In genomic region chr9:108972626-108973209, GRCh38 we compare ENCODE assay signal across 24 cellular contexts. TPM values are rescaled to one million over a fixed set of nuclear protein-coding genes. Genes with fewer than 3 reads are reported as not detected.
DNase-seq lines count a peak whose midpoint lies in the region; ATAC-seq and TF ChIP-seq lines count a peak whose summit lies in the region.
"Had no signal": no experiment of that assay in that cellular context is flagged by ENCODE, and none has a peak within 500 bp of the region (broad histone marks: within the 10 kb centered on the region; RNA-seq: fewer than 3 reads in every experiment).

No MANE protein-coding gene starts in this region.

- no peaks in the 10 kb centered on the region for H3K9me3 Mint-ChIP-seq in activated CD4-positive, alpha-beta memory T cell treated with anti-CD3 and anti-CD28 coated beads, Interleukin-2, amount 10 ng/mL, durations not matched to agents 7 days and 5 days

- peaks cover 6% of the 10 kb centered on the region for H3K36me3 ChIP-seq in BJ (ENCODE audit: control insufficient read depth, insufficient read depth, low read length)
- H3K36me3 ChIP-seq: breast epithelium, esophagus squamous epithelium had no signal

- peaks cover 13% of the 10 kb centered on the region for H3K36me3 Mint-ChIP-seq in activated CD4-positive, alpha-beta memory T cell treated with anti-CD3 and anti-CD28 coated beads, Interleukin-2, amount 10 ng/mL, durations not matched to agents 7 days and 5 days (ENCODE audit: low read depth)

- H3K4me3 ChIP-seq in BJ (ENCODE audit: low read depth, low read length) = no peak overlapping the region
- H3K4me3 ChIP-seq in skeletal muscle cell (ENCODE audit: low read depth, low read length) = no peak overlapping the region
- H3K4me3 ChIP-seq: breast epithelium, esophagus squamous epithelium, GM12878, upper lobe of left lung had no signal

- POLR2A ChIA-PET in BJ (lab: Charles Lee) = interaction anchor here (0.6 kb wide), 1 partner anchor 100 kb away, joined by 6 read pairs; no protein-coding TSS in a partner anchor
- POLR2A ChIA-PET in activated CD4-positive, alpha-beta memory T cell treated with anti-CD3 and anti-CD28 coated beads, Interleukin-2, amount 10 ng/mL, durations not matched to agents 7 days and 5 days (lab: Charles Lee) = no interaction called here

- no peak overlapping the region for H3K27ac Mint-ChIP-seq in activated CD4-positive, alpha-beta memory T cell treated with anti-CD3 and anti-CD28 coated beads, Interleukin-2, amount 10 ng/mL, durations not matched to agents 7 days and 5 days
- H3K27ac Mint-ChIP-seq: activated CD8-positive, alpha-beta T cell treated with anti-CD3 and anti-CD28 coated beads, Interleukin-2, amount 10 ng/mL, durations not matched to agents 7 days and 5 days; activated naive CD4-positive, alpha-beta T cell treated with anti-CD3 and anti-CD28 coated beads, Interleukin-2, amount 50 U/mL, for 72 hours; stimulated activated naive B cell treated with anti-CD40 and anti-IgM and Interleukin-4, amounts not matched to agents 10 μg/mL and 1 μg/mL and 100 μg/mL, for 72 hours; WTC11 had no signal

- no peaks in the 10 kb centered on the region for H3K4me1 Mint-ChIP-seq in activated CD4-positive, alpha-beta memory T cell treated with anti-CD3 and anti-CD28 coated beads, Interleukin-2, amount 10 ng/mL, durations not matched to agents 7 days and 5 days
- H3K4me1 Mint-ChIP-seq: stimulated activated naive B cell treated with anti-CD40 and anti-IgM and Interleukin-4, amounts not matched to agents 10 μg/mL and 1 μg/mL and 100 μg/mL, for 72 hours; WTC11 had no signal

- peak; percentile 67 for ATAC-seq in Right ventricle myocardium superior (ENCODE audit: poor library complexity)
- ATAC-seq: activated CD8-positive, alpha-beta T cell treated with anti-CD3 and anti-CD28 coated beads, Interleukin-2, amount 10 ng/mL, durations not matched to agents 7 days and 5 days; activated naive CD4-positive, alpha-beta T cell treated with anti-CD3 and anti-CD28 coated beads, Interleukin-2, amount 50 U/mL, for 72 hours; activated T-cell treated with anti-CD3 and anti-CD28 coated beads, Interleukin-2, amount 50 U/mL, for 4 hours; GM12878; left colon; stimulated activated naive B cell treated with anti-CD40 and anti-IgM and Interleukin-4, amounts not matched to agents 10 μg/mL and 1 μg/mL and 100 μg/mL, for 72 hours; WTC11 had no signal

- H3K4me3 Mint-ChIP-seq in activated CD4-positive, alpha-beta memory T cell treated with anti-CD3 and anti-CD28 coated beads, Interleukin-2, amount 10 ng/mL, durations not matched to agents 7 days and 5 days = no peak overlapping the region
- H3K4me3 Mint-ChIP-seq: activated CD8-positive, alpha-beta T cell treated with anti-CD3 and anti-CD28 coated beads, Interleukin-2, amount 10 ng/mL, durations not matched to agents 7 days and 5 days; activated T-cell treated with anti-CD3 and anti-CD28 coated beads, Interleukin-2, amount 50 U/mL, for 4 hours; stimulated activated naive B cell treated with anti-CD40 and anti-IgM and Interleukin-4, amounts not matched to agents 10 μg/mL and 1 μg/mL and 100 μg/mL, for 72 hours; WTC11 had no signal

- H3K27me3 ChIP-seq in BJ (ENCODE audit: control insufficient read depth, insufficient read depth, low read length) = no peaks in the 10 kb centered on the region
- H3K27me3 ChIP-seq: breast epithelium, esophagus squamous epithelium, upper lobe of left lung had no signal

- DNase-seq in BJ (ENCODE audit: low read depth) (peak; percentile 15), astrocyte of the hippocampus (ENCODE audit: low read depth, low spot score) (peak; percentile 61), Right ventricle myocardium superior (no peak), skeletal muscle cell (ENCODE audit: low read depth) (peak; percentile 7), NCI-H146 treated with DMSO at 0.1 percent for 48 hours (lab: John Stamatoyannopoulos, UW; ENCODE audit: unreplicated experiment) (no peak), NCI-H510A (lab: John Stamatoyannopoulos, UW) (no peak), COR-L47 (lab: John Stamatoyannopoulos, UW) (no peak)
- DNase-seq in activated CD4-positive, alpha-beta memory T cell treated with anti-CD3 and anti-CD28 coated beads, Interleukin-2, amount 10 ng/mL, durations not matched to agents 7 days and 5 days = no peak
- DNase-seq: activated CD8-positive, alpha-beta T cell treated with anti-CD3 and anti-CD28 coated beads, Interleukin-2, amount 10 ng/mL, durations not matched to agents 7 days and 5 days; activated T-cell treated with anti-CD3 and anti-CD28 coated beads, Interleukin-2, amount 50 U/mL, for 4 hours; esophagus squamous epithelium; GDM1; left colon; NCI-H1105; NCI-H2107; NCI-H774; OCI-M1; stimulated activated naive B cell treated with anti-CD40 and anti-IgM and Interleukin-4, amounts not matched to agents 10 μg/mL and 1 μg/mL and 100 μg/mL, for 72 hours; T-helper 2 cell; upper lobe of left lung had no signal

- H3K27me3 Mint-ChIP-seq in activated CD4-positive, alpha-beta memory T cell treated with anti-CD3 and anti-CD28 coated beads, Interleukin-2, amount 10 ng/mL, durations not matched to agents 7 days and 5 days = no peaks in the 10 kb centered on the region
- H3K27me3 Mint-ChIP-seq: stimulated activated naive B cell treated with anti-CD40 and anti-IgM and Interleukin-4, amounts not matched to agents 10 μg/mL and 1 μg/mL and 100 μg/mL, for 72 hours had no signal

- intact Hi-C loops in Right ventricle myocardium superior (cut with DNase I) = no loop called here

- TF ChIP-seq CTCF in BJ (IDR thresholded peaks at IDR 0.05; ENCODE audit: insufficient read depth, low read depth, low read length) = no peak

- CTCF ChIA-PET in BJ (lab: Yijun Ruan, JAX) = interaction anchor here (0.6 to 1.0 kb wide), 4 partner anchors 9 to 18 kb away, joined by 3 to 6 read pairs (median 3); no protein-coding TSS in a partner anchor
- CTCF ChIA-PET in activated CD4-positive, alpha-beta memory T cell treated with anti-CD3 and anti-CD28 coated beads, Interleukin-2, amount 10 ng/mL, durations not matched to agents 7 days and 5 days (lab: Charles Lee) = no interaction called here

RNA-seq across cellular contexts. Expression of gene ABITRAM, which starts 38.5 kb away (rescaled TPM):
- 10.3 and 17.4 TPM in 2 replicates for polyA plus RNA-seq in BJ (2011; rRNA removed)
- 3.1 and 3.2 TPM in 2 replicates for polyA minus RNA-seq in BJ (2011; rRNA and poly(A)+ RNA removed)
- 17.5 TPM for total RNA-seq in Right ventricle myocardium superior
- 10 to 100 TPM; 10.0 to 10.1 TPM for total RNA-seq in activated CD4-positive, alpha-beta memory T cell treated with anti-CD3 and anti-CD28 coated beads, Interleukin-2, amount 10 ng/mL, durations not matched to agents 7 days and 5 days

RNA-seq across cellular contexts. Expression of gene ELP1, which starts 38.8 kb away (rescaled TPM):
- 16.0 and 22.0 TPM in 2 replicates for polyA plus RNA-seq in BJ (2011; rRNA removed)
- 12.5 and 17.1 TPM in 2 replicates for polyA minus RNA-seq in BJ (2011; rRNA and poly(A)+ RNA removed)
- 20.1 TPM for total RNA-seq in Right ventricle myocardium superior
- total RNA-seq in activated CD4-positive, alpha-beta memory T cell treated with anti-CD3 and anti-CD28 coated beads, Interleukin-2, amount 10 ng/mL, durations not matched to agents 7 days and 5 days = 10 to 100 TPM; 19.9 to 21.6 TPM

RNA-seq across cellular contexts. Expression of gene CTNNAL1, which starts 40.6 kb away (rescaled TPM):
- polyA plus RNA-seq in BJ (2011; rRNA removed) = 32.6 and 70.9 TPM in 2 replicates
- 10.9 and 11.5 TPM in 2 replicates for polyA minus RNA-seq in BJ (2011; rRNA and poly(A)+ RNA removed)
- total RNA-seq in Right ventricle myocardium superior = 77.5 TPM
- 10 to 100 TPM; 13.2 to 13.3 TPM for total RNA-seq in activated CD4-positive, alpha-beta memory T cell treated with anti-CD3 and anti-CD28 coated beads, Interleukin-2, amount 10 ng/mL, durations not matched to agents 7 days and 5 days

Comparison
In these comparisons a context has a peak if more than half of its experiments do, and no peak if none do; other contexts are left out.
1. DNase-seq: peak in BJ (single experiment), astrocyte of the hippocampus (single experiment) and skeletal muscle cell (single experiment); none in Right ventricle myocardium superior (single experiment), activated CD4-positive, alpha-beta memory T cell treated with anti-CD3 and anti-CD28 coated beads, Interleukin-2, amount 10 ng/mL, durations not matched to agents 7 days and 5 days (single experiment), NCI-H146 treated with DMSO at 0.1 percent for 48 hours (single experiment), NCI-H510A (single experiment) and COR-L47 (single experiment).